In genomic region chr4:145956288-145956890, GRCh38 we compare ENCODE assay signal across 9 cellular contexts. TPM values are rescaled to one million over a fixed set of nuclear protein-coding genes. Genes with fewer than 3 reads are reported as not detected.
A peak's percentile ranks its signal among the peaks of the same experiment; 100 is the strongest.
DNase-seq lines count a peak whose midpoint lies in the region; ATAC-seq, FAIRE-seq and TF ChIP-seq lines count a peak whose summit lies in the region.
"Had no signal": no experiment of that assay in that cellular context is flagged by ENCODE, and none has a peak within 500 bp of the region (broad histone marks: within the 10 kb centered on the region; RNA-seq: fewer than 3 reads in every experiment).

No MANE protein-coding gene starts in this region.

- peak; percentile 73 for TF ChIP-seq CTCF in LNCaP clone FGC (IDR thresholded peaks at IDR 0.05; ENCODE audit: control insufficient read depth, extremely low read depth, insufficient read depth)
- peak; percentile 87 for TF ChIP-seq CTCF in activated B cell treated with CpG ODN at 0.5 μM for 24 hours (IDR thresholded peaks at IDR 0.05)
- TF ChIP-seq CTCF in foreskin fibroblast (IDR thresholded peaks at IDR 0.05; ENCODE audit: low read depth, low read length): peak; percentile 85
- TF ChIP-seq CTCF in smooth muscle cell (IDR thresholded peaks at IDR 0.05; ENCODE audit: borderline replicate concordance, insufficient read depth, poor library complexity, severe bottlenecking): peak; percentile 73

- CTCF ChIA-PET in activated B cell treated with CpG ODN at 0.5 μM for 24 hours (lab: Charles Lee): interaction anchor here (0.7 to 1.1 kb wide), 4 partner anchors 16 to 128 kb away, joined by 3 to 4 read pairs (median 4); no protein-coding TSS in a partner anchor

- no peaks in the 10 kb centered on the region for H3K27me3 ChIP-seq in smooth muscle cell (ENCODE audit: low read depth)

- H3K4me3 ChIP-seq in LNCaP clone FGC (ENCODE audit: low read depth, low read length) (no peak overlapping the region), foreskin fibroblast (ENCODE audit: low read depth in 1 of 2, low read length in 2 of 2) (no peak overlapping the region), smooth muscle cell (no peak overlapping the region)

- H3K79me2 ChIP-seq in smooth muscle cell (ENCODE audit: low read depth): no peaks in the 10 kb centered on the region

- intact Hi-C loops in activated B cell treated with CpG ODN at 0.5 μM for 24 hours (cut with micrococcal nuclease): loop anchor here (1.0 to 5.0 kb wide), 8 partner anchors 18 to 1141 kb away; partner anchors contain the start of genes LSM6 and ZNF827

- no peaks in the 10 kb centered on the region for H3K27me3 Mint-ChIP-seq in activated B cell treated with CpG ODN at 0.5 μM for 24 hours

- H3K27ac ChIP-seq in smooth muscle cell (ENCODE audit: low read depth): no peak overlapping the region

- no peak overlapping the region for H3K27ac Mint-ChIP-seq in activated B cell treated with CpG ODN at 0.5 μM for 24 hours

- TF ChIP-seq POLR2A in GM18505 (IDR thresholded peaks at IDR 0.05; ENCODE audit: borderline replicate concordance, extremely low read depth, insufficient read depth, insufficient read length): no peak

- no peaks in the 10 kb centered on the region for H3K9me3 ChIP-seq in smooth muscle cell (replicated peaks; ENCODE audit: low read depth)

- no peak overlapping the region for H3K4me2 ChIP-seq in smooth muscle cell

- no peaks in the 10 kb centered on the region for H3K9me3 Mint-ChIP-seq in activated B cell treated with CpG ODN at 0.5 μM for 24 hours

- H3K9ac ChIP-seq in smooth muscle cell (ENCODE audit: low read depth): no peak overlapping the region

- ATAC-seq in GM18868 (IDR thresholded peaks at IDR 0.05; ENCODE audit: unreplicated experiment) (peak; percentile 64), activated B cell treated with CpG ODN at 0.5 μM for 24 hours (ENCODE audit: low read depth) (peak; percentile 77), GM18505 (IDR thresholded peaks at IDR 0.05; ENCODE audit: unreplicated experiment) (no peak)

- no peaks in the 10 kb centered on the region for H3K36me3 ChIP-seq in smooth muscle cell (ENCODE audit: low read depth)

- H3K36me3 Mint-ChIP-seq in activated B cell treated with CpG ODN at 0.5 μM for 24 hours (ENCODE audit: low read depth): no peaks in the 10 kb centered on the region

- H3K4me1 Mint-ChIP-seq in activated B cell treated with CpG ODN at 0.5 μM for 24 hours: peaks cover 6% of the 10 kb centered on the region

- no peak overlapping the region for H3K4me3 Mint-ChIP-seq in activated B cell treated with CpG ODN at 0.5 μM for 24 hours

- H3F3A ChIP-seq in smooth muscle cell (ENCODE audit: low read depth): no peaks in the 10 kb centered on the region

- WGBS in smooth muscle cell (ENCODE audit: low lambda C conversion rate): 31% methylated on average over 3 of the region's 3 CpGs

- no peak overlapping the region for H2AFZ ChIP-seq in smooth muscle cell (ENCODE audit: low read depth)

- H3K4me1 ChIP-seq in smooth muscle cell (ENCODE audit: low read depth): no peaks in the 10 kb centered on the region

- H4K20me1 ChIP-seq in smooth muscle cell (ENCODE audit: low read depth): no peaks in the 10 kb centered on the region

- DNase-seq in COLO668 (lab: John Stamatoyannopoulos, UW; ENCODE audit: unreplicated experiment) (peak; percentile 36), LNCaP clone FGC (ENCODE audit: low read depth) (no peak), activated B cell treated with CpG ODN at 0.5 μM for 24 hours (no peak), foreskin fibroblast (peak in 1 of 2 donors; percentile 64), smooth muscle cell (lab: John Stamatoyannopoulos, UW; ENCODE audit: unreplicated experiment) (no peak), frontal cortex (ENCODE audit: low spot score in 2 of 2) (no peak)

- POLR2A ChIA-PET in activated B cell treated with CpG ODN at 0.5 μM for 24 hours (lab: Charles Lee): no interaction called here

- no peak for FAIRE-seq in frontal cortex (lab: Jason Lieb, UNC)
- FAIRE-seq: TTC549 had no signal

RNA-seq across cellular contexts. Expression of gene ZNF827, which starts 17.8 kb away (rescaled TPM):
- total RNA-seq in activated B cell treated with CpG ODN at 0.5 μM for 24 hours (23.9 and 27.2 TPM in 2 replicates), smooth muscle cell (8.3 and 12.8 TPM in 2 replicates), frontal cortex (21.2 TPM)
- 6.5 and 8.7 TPM in 2 replicates for polyA plus RNA-seq in smooth muscle cell
